ENCODE assay signal across 19 cellular contexts in the genomic region with DNA sequence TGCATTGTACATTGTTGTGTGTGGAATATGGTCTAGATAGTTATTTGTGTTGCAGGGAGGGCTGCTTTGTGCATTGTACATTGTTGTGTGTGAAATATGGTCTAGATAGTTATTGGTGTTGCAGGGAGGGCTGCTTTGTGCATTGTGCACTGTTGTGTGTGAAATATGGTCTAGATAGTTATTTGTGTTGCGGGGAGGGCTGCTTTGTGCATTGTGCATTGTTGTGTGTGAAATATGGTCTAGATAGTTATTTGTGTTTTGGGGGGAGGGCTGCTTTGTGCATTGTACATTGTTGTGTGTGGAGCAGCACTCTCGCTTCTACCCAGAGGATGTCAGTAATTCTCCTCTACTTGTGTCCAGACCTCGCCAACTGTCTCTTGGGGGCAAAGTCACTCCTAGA.
DNase-seq lines count a peak whose midpoint lies in the region; ATAC-seq and TF ChIP-seq lines count a peak whose summit lies in the region.
"Had no signal": no experiment of that assay in that cellular context is flagged by ENCODE, and none has a peak within 500 bp of the region (broad histone marks: within the 10 kb centered on the region; RNA-seq: fewer than 3 reads in every experiment).

No MANE protein-coding gene starts in this region.

- H3K27ac ChIP-seq in cingulate gyrus (ENCODE audit: low read depth, low read length) = peak overlapping the region; percentile 56
- H3K27ac ChIP-seq: BLaER1 treated with 17β-estradiol and CSF1 and Interleukin-3, amounts not matched to agents 10 nM and 100 nM had no signal

- no peak for ATAC-seq in GM21423 (IDR thresholded peaks at IDR 0.05; ENCODE audit: unreplicated experiment)
- ATAC-seq: Right ventricle myocardium inferior had no signal

- DNase-seq in inferior parietal cortex (ENCODE audit: extremely low spot score) = peak; percentile 79
- DNase-seq in pons (ENCODE audit: low spot score) = peak; percentile 97
- DNase-seq in GM20000 (ENCODE audit: low spot score) = no peak
- no peak for DNase-seq in activated CD4-positive, alpha-beta T cell treated with anti-CD3 and anti-CD28 coated beads, Interleukin-2, amount 50 U/mL, for 1 hour
- no peak for DNase-seq in DMS53 treated with DMSO at 0.1 percent for 48 hours (lab: John Stamatoyannopoulos, UW; ENCODE audit: unreplicated experiment)
- DNase-seq: Calu3; CD8-positive, alpha-beta memory T cell; DMS153; IMR-90; NCI-H1105; NCI-H146; NCI-H2029 treated with DMSO at 0.1 percent for 48 hours; NCI-H524 treated with DMSO at 0.1 percent for 48 hours; NCI-H82; OCI-M1 had no signal

- no peak for TF ChIP-seq CTCF in GM20000 (IDR thresholded peaks at IDR 0.05; ENCODE audit: extremely low read depth, missing control alignments)

Comparison
In these comparisons a context has a peak if more than half of its experiments do, and no peak if none do; other contexts are left out.
1. DNase-seq: peak in inferior parietal cortex (single experiment) and pons (single experiment); none in GM20000 (single experiment), activated CD4-positive, alpha-beta T cell treated with anti-CD3 and anti-CD28 coated beads, Interleukin-2, amount 50 U/mL, for 1 hour (single experiment) and DMS53 treated with DMSO at 0.1 percent for 48 hours (single experiment).